1 cellular context compared by ENCODE assay signal in genomic region chr4:183407635-183408463, GRCh38.
TF ChIP-seq lines count a peak whose summit lies in the region.

No MANE protein-coding gene starts in this region.

TF ChIP-seq in HepG2, 621 proteins besides CTCF, POLR2A, EP300 and RAD21 (continued from another document):
- TF ChIP-seq SNAPC5 (CRISPR knock-in tag; IDR thresholded peaks at IDR 0.05; ENCODE audit: borderline replicate concordance) (no peak), NFE2L1 (CRISPR knock-in tag; IDR thresholded peaks at IDR 0.05; ENCODE audit: borderline replicate concordance) (no peak)
